In the genomic region with DNA sequence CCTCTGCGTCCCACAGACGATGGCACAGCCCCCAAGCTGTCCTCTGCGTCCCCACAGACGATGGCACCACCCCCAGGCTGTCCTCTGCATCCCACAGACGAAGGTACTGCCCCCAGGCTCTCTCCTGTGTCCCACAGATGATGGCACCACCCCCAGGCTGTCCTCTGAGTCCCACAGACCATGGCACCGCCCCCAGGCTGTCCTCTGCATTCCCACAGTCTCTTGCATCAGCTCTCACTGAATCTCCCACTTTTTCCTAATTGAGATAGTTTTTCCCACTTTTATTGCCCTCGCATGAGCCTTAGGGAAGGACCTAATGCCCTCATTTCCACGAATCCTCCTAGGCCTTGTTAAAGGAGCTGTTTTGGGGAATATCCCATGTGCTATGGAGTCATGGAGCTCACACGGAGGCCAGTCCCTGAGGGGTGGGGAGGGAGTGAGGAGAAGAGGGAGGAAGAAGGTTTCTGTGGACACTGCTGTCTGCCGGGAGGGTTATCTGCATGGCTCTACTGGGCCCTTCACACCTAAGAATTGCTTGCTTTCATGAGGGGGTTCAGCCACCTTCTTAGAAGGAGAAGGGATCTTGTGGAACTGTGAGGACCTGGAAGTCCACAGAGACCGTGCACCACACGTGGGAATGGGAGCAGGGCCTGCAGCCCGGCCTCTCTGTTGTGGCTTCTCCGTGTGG, we compare ENCODE assay signal across 1 cellular context.
TF ChIP-seq lines count a peak whose summit lies in the region.

No MANE protein-coding gene starts in this region.

TF ChIP-seq in HepG2, 621 proteins besides CTCF, POLR2A, EP300 and RAD21:
- TF ChIP-seq ETV5 (CRISPR knock-in tag; IDR thresholded peaks at IDR 0.05; ENCODE audit: borderline replicate concordance) (no peak), ATF4 (CRISPR knock-in tag; IDR thresholded peaks at IDR 0.05) (peak in 1 of 2 experiments; percentile 77; a peak in 1 of 4 replicates)
